ENCODE assay signal across 1 cellular context in genomic region chr6:144578385-144579350, GRCh38.
TF ChIP-seq lines count a peak whose summit lies in the region.

No MANE protein-coding gene starts in this region.

TF ChIP-seq in HepG2, 621 proteins besides CTCF, POLR2A, EP300 and RAD21 (continued from another document and continues in another):
- TF ChIP-seq ZNF362 (CRISPR knock-in tag; IDR thresholded peaks at IDR 0.05; ENCODE audit: borderline replicate concordance) (peak; percentile 54; the same call in 1 of the 2 replicates), ZNF737 (CRISPR knock-in tag; IDR thresholded peaks at IDR 0.05; ENCODE audit: borderline replicate concordance) (no peak), HMGA1 (CRISPR knock-in tag; conservative IDR thresholded peaks at IDR 0.05) (no peak), TBX3 (IDR thresholded peaks at IDR 0.05; ENCODE audit: borderline replicate concordance) (no peak), GZF1 (CRISPR knock-in tag; IDR thresholded peaks at IDR 0.05) (no peak), ZNF780A (CRISPR knock-in tag; IDR thresholded peaks at IDR 0.05) (no peak), ZFP37 (CRISPR knock-in tag; IDR thresholded peaks at IDR 0.05; ENCODE audit: borderline replicate concordance) (no peak), ZNF552 (CRISPR knock-in tag; IDR thresholded peaks at IDR 0.05; ENCODE audit: borderline replicate concordance) (no peak), ZMAT3 (CRISPR knock-in tag; conservative IDR thresholded peaks at IDR 0.05) (0 out of 2 replicates have a peak, but pooled peaks have one; percentile 51), ZNF709 (CRISPR knock-in tag; IDR thresholded peaks at IDR 0.05) (no peak), ATF2 (CRISPR knock-in tag; IDR thresholded peaks at IDR 0.05) (no peak), PPARG (CRISPR knock-in tag; conservative IDR thresholded peaks at IDR 0.05) (peak; percentile 69), FOXO4 (CRISPR knock-in tag; conservative IDR thresholded peaks at IDR 0.05) (no peak), POGK (CRISPR knock-in tag; conservative IDR thresholded peaks at IDR 0.05) (0 out of 2 replicates have a peak, but pooled peaks have one; percentile 30), CREBL2 (CRISPR knock-in tag; IDR thresholded peaks at IDR 0.05; ENCODE audit: borderline replicate concordance) (no peak), POLR2G (IDR thresholded peaks at IDR 0.05; ENCODE audit: low read depth, low read length) (no peak), ETV5 (CRISPR knock-in tag; IDR thresholded peaks at IDR 0.05; ENCODE audit: borderline replicate concordance) (no peak; the same call in 1 of the 2 replicates), BHLHE40 (IDR thresholded peaks at IDR 0.05; ENCODE audit: low read length) (no peak), ATF7 (IDR thresholded peaks at IDR 0.05) (no peak), ATF7 (CRISPR knock-in tag; IDR thresholded peaks at IDR 0.05) (no peak), ZMYM3 (CRISPR knock-in tag; IDR thresholded peaks at IDR 0.05) (peak; percentile 92), SP1 (IDR thresholded peaks at IDR 0.05) (no peak), SP1 (CRISPR knock-in tag; IDR thresholded peaks at IDR 0.05) (no peak; the same call in 1 of the 2 replicates), HIVEP1 (CRISPR knock-in tag; IDR thresholded peaks at IDR 0.05) (no peak), MED8 (CRISPR knock-in tag; IDR thresholded peaks at IDR 0.05; ENCODE audit: insufficient replicate concordance) (no peak), MEIS2 (CRISPR knock-in tag; IDR thresholded peaks at IDR 0.05) (no peak; the same call in 1 of the 2 replicates), XBP1 (CRISPR knock-in tag; IDR thresholded peaks at IDR 0.05) (no peak), ZZZ3 (CRISPR knock-in tag; IDR thresholded peaks at IDR 0.05; ENCODE audit: borderline replicate concordance) (no peak), ZNF652 (CRISPR knock-in tag; IDR thresholded peaks at IDR 0.05; ENCODE audit: borderline replicate concordance, low read depth) (peak; percentile 12; the same call in 1 of the 2 replicates), ZHX1 (CRISPR knock-in tag; IDR thresholded peaks at IDR 0.05; ENCODE audit: low read depth) (peak; percentile 54; the same call in 1 of the 2 replicates), CREM (IDR thresholded peaks at IDR 0.05) (peak; percentile 74), CREM (CRISPR knock-in tag; IDR thresholded peaks at IDR 0.05) (no peak), ADNP (CRISPR knock-in tag; IDR thresholded peaks at IDR 0.05) (peak; percentile 90), CEBPG (CRISPR knock-in tag; IDR thresholded peaks at IDR 0.05) (peak; percentile 93), MTERF4 (CRISPR knock-in tag; IDR thresholded peaks at IDR 0.05) (0 out of 2 replicates have a peak, but pooled peaks have one; percentile 31), ZBTB20 (CRISPR knock-in tag; IDR thresholded peaks at IDR 0.05; ENCODE audit: borderline replicate concordance, low read depth) (peak; percentile 70; the same call in 1 of the 2 replicates), TRIM22 (IDR thresholded peaks at IDR 0.05) (no peak), SALL1 (CRISPR knock-in tag; IDR thresholded peaks at IDR 0.05) (peak; percentile 99), IKZF1 (IDR thresholded peaks at IDR 0.05) (no peak), LRRFIP1 (CRISPR knock-in tag; conservative IDR thresholded peaks at IDR 0.05) (no peak), ZNF646 (CRISPR knock-in tag; IDR thresholded peaks at IDR 0.05) (no peak), ZNF24 (IDR thresholded peaks at IDR 0.05) (no peak), MATR3 (CRISPR knock-in tag; IDR thresholded peaks at IDR 0.05) (no peak), ZNF350 (CRISPR knock-in tag; IDR thresholded peaks at IDR 0.05; ENCODE audit: borderline replicate concordance, low read depth) (no peak; the same call in 1 of the 2 replicates)
